Comparison of ENCODE assay signal across 10 cellular contexts in genomic region chr4:140135529-140136021, GRCh38. TPM values are rescaled to one million over a fixed set of nuclear protein-coding genes. Genes with fewer than 3 reads are reported as not detected.
DNase-seq lines count a peak whose midpoint lies in the region; ATAC-seq and TF ChIP-seq lines count a peak whose summit lies in the region.
"Had no signal": no experiment of that assay in that cellular context is flagged by ENCODE, and none has a peak within 500 bp of the region (broad histone marks: within the 10 kb centered on the region; RNA-seq: fewer than 3 reads in every experiment).

No MANE protein-coding gene starts in this region.

- H3F3A ChIP-seq in SK-N-SH (replicated peaks; ENCODE audit: insufficient read depth), result peaks cover 9% of the 10 kb centered on the region

- TF ChIP-seq CTCF in SK-N-SH (IDR thresholded peaks at IDR 0.05), result no peak

- POLR2A ChIA-PET in SK-N-SH (lab: Yijun Ruan, JAX), result interaction anchor here (0.8 to 1.5 kb wide), 8 partner anchors 11 to 249 kb away, joined by 3 to 7 read pairs (median 4); no protein-coding TSS in a partner anchor

- peak overlapping the region; percentile 26 to 99; a peak in 3 of 4 replicates for H3K27ac ChIP-seq in SK-N-SH (ENCODE audit: low read depth in 2 of 2, low read length in 1 of 2)

- H3K9ac ChIP-seq in SK-N-SH, result no peak overlapping the region

- H3K27ac Mint-ChIP-seq in activated T-cell treated with anti-CD3 and anti-CD28 coated beads, Interleukin-2, amount 50 U/mL, for 72 hours, result no peak overlapping the region
- no peak overlapping the region for H3K27ac Mint-ChIP-seq in activated CD4-positive, alpha-beta T cell treated with anti-CD3 and anti-CD28 coated beads, Interleukin-2, amount 10 ng/mL, durations not matched to agents 24 days and 14 days
- H3K27ac Mint-ChIP-seq in activated naive CD4-positive, alpha-beta T cell treated with anti-CD3 and anti-CD28 coated beads, Interleukin-2, amount 10 ng/mL, durations not matched to agents 7 days and 5 days, result no peak overlapping the region
- H3K27ac Mint-ChIP-seq: activated T-helper 1 cell treated with anti-CD3 and anti-CD28 coated beads, Interleukin-12 subunit alpha, Interleukin-12 subunit beta, Interleukin-2, Interleukin-4 antibody, amounts not matched to agents 30 ng/mL and 10 ng/mL and 1 ng/mL, durations not matched to agents 14 hours and 24 hours and 36 hours; stimulated activated naive B cell treated with anti-CD40 and anti-IgM and Interleukin-4, amounts not matched to agents 10 μg/mL and 1 μg/mL and 100 μg/mL, for 72 hours had no signal

- ATAC-seq in Right ventricle myocardium inferior (peak; percentile 69), GM18858 (IDR thresholded peaks at IDR 0.05; ENCODE audit: unreplicated experiment) (no peak)
- ATAC-seq in activated T-cell treated with anti-CD3 and anti-CD28 coated beads, Interleukin-2, amount 50 U/mL, for 72 hours (replicated peaks in 1 of 2), result no peak
- ATAC-seq: stimulated activated naive B cell treated with anti-CD40 and anti-IgM and Interleukin-4, amounts not matched to agents 10 μg/mL and 1 μg/mL and 100 μg/mL, for 72 hours had no signal

- TF ChIP-seq EP300 in SK-N-SH (IDR thresholded peaks at IDR 0.05; ENCODE audit: borderline replicate concordance in 1 of 2, low read depth in 1 of 2, low read length in 1 of 2), result peak in 1 of 2 experiments; percentile 83; a peak in 1 of 4 replicates

- H3K9me3 Mint-ChIP-seq in activated T-cell treated with anti-CD3 and anti-CD28 coated beads, Interleukin-2, amount 50 U/mL, for 72 hours, result no peaks in the 10 kb centered on the region
- H3K9me3 Mint-ChIP-seq in activated CD4-positive, alpha-beta T cell treated with anti-CD3 and anti-CD28 coated beads, Interleukin-2, amount 10 ng/mL, durations not matched to agents 24 days and 14 days, result peaks cover 5% of the 10 kb centered on the region
- no peaks in the 10 kb centered on the region for H3K9me3 Mint-ChIP-seq in activated naive CD4-positive, alpha-beta T cell treated with anti-CD3 and anti-CD28 coated beads, Interleukin-2, amount 10 ng/mL, durations not matched to agents 7 days and 5 days
- H3K9me3 Mint-ChIP-seq: activated T-helper 1 cell treated with anti-CD3 and anti-CD28 coated beads, Interleukin-12 subunit alpha, Interleukin-12 subunit beta, Interleukin-2, Interleukin-4 antibody, amounts not matched to agents 30 ng/mL and 10 ng/mL and 1 ng/mL, durations not matched to agents 14 hours and 24 hours and 36 hours; stimulated activated naive B cell treated with anti-CD40 and anti-IgM and Interleukin-4, amounts not matched to agents 10 μg/mL and 1 μg/mL and 100 μg/mL, for 72 hours had no signal

- H3K4me1 Mint-ChIP-seq in activated T-cell treated with anti-CD3 and anti-CD28 coated beads, Interleukin-2, amount 50 U/mL, for 72 hours (ENCODE audit: low read depth), result peaks cover 48% of the 10 kb centered on the region
- peaks cover 17% of the 10 kb centered on the region for H3K4me1 Mint-ChIP-seq in activated CD4-positive, alpha-beta T cell treated with anti-CD3 and anti-CD28 coated beads, Interleukin-2, amount 10 ng/mL, durations not matched to agents 24 days and 14 days
- H3K4me1 Mint-ChIP-seq in activated naive CD4-positive, alpha-beta T cell treated with anti-CD3 and anti-CD28 coated beads, Interleukin-2, amount 10 ng/mL, durations not matched to agents 7 days and 5 days, result peaks cover 11% of the 10 kb centered on the region

- peaks cover 0 to 3% of the 10 kb centered on the region in 2 donors for H3K36me3 Mint-ChIP-seq in activated T-cell treated with anti-CD3 and anti-CD28 coated beads, Interleukin-2, amount 50 U/mL, for 72 hours (ENCODE audit: insufficient read depth in 2 of 2)
- no peaks in the 10 kb centered on the region for H3K36me3 Mint-ChIP-seq in activated CD4-positive, alpha-beta T cell treated with anti-CD3 and anti-CD28 coated beads, Interleukin-2, amount 10 ng/mL, durations not matched to agents 24 days and 14 days (ENCODE audit: low read depth)
- H3K36me3 Mint-ChIP-seq in activated naive CD4-positive, alpha-beta T cell treated with anti-CD3 and anti-CD28 coated beads, Interleukin-2, amount 10 ng/mL, durations not matched to agents 7 days and 5 days, result no peaks in the 10 kb centered on the region
- H3K36me3 Mint-ChIP-seq: stimulated activated naive B cell treated with anti-CD40 and anti-IgM and Interleukin-4, amounts not matched to agents 10 μg/mL and 1 μg/mL and 100 μg/mL, for 72 hours had no signal

- H3K9me3 ChIP-seq in SK-N-SH, result no peaks in the 10 kb centered on the region

- CTCF ChIA-PET in SK-N-SH (lab: Yijun Ruan, JAX), result interaction anchor here (0.8 to 1.6 kb wide), 7 partner anchors 9 to 195 kb away, joined by 3 to 6 read pairs (median 3); no protein-coding TSS in a partner anchor
- CTCF ChIA-PET in activated naive CD4-positive, alpha-beta T cell treated with anti-CD3 and anti-CD28 coated beads, Interleukin-2, amount 10 ng/mL, durations not matched to agents 7 days and 5 days (lab: Charles Lee), result no interaction called here

- peaks cover 21 to 45% of the 10 kb centered on the region in 2 experiments for H3K4me1 ChIP-seq in SK-N-SH (ENCODE audit: control insufficient read depth in 1 of 2, insufficient read depth in 2 of 2, low read depth in 1 of 2, low read length in 1 of 2)

- H4K20me1 ChIP-seq in SK-N-SH (ENCODE audit: insufficient read depth), result no peaks in the 10 kb centered on the region

- peak overlapping the region; percentile 52 for H3K4me2 ChIP-seq in SK-N-SH

- peak; percentile 79 for DNase-seq in Right ventricle myocardium inferior (ENCODE audit: missing footprints)
- DNase-seq in cardiac septum (ENCODE audit: low spot score), result no peak
- DNase-seq in SK-N-SH, result peak; percentile 84
- peak in 36 of 51 donors; percentile 3 to 69 (median 24) for DNase-seq in hypothalamus (lab: John Stamatoyannopoulos, UW)
- DNase-seq in activated T-cell treated with anti-CD3 and anti-CD28 coated beads, Interleukin-2, amount 50 U/mL, for 72 hours, result no peak
- DNase-seq in activated CD4-positive, alpha-beta T cell treated with anti-CD3 and anti-CD28 coated beads, Interleukin-2, amount 10 ng/mL, durations not matched to agents 24 days and 14 days, result no peak
- DNase-seq in activated naive CD4-positive, alpha-beta T cell treated with anti-CD3 and anti-CD28 coated beads, Interleukin-2, amount 10 ng/mL, durations not matched to agents 7 days and 5 days, result no peak
- DNase-seq: stimulated activated naive B cell treated with anti-CD40 and anti-IgM and Interleukin-4, amounts not matched to agents 10 μg/mL and 1 μg/mL and 100 μg/mL, for 72 hours had no signal

- H3K79me2 ChIP-seq in SK-N-SH (ENCODE audit: insufficient read depth), result peaks cover 12% of the 10 kb centered on the region

- H3K9me2 ChIP-seq in SK-N-SH, result no peaks in the 10 kb centered on the region

- H3K36me3 ChIP-seq in SK-N-SH (replicated peaks in 1 of 2; ENCODE audit: control insufficient read depth in 1 of 2, insufficient read depth in 2 of 2, low read length in 1 of 2), result no peaks in the 10 kb centered on the region

- no peak overlapping the region for H3K4me3 Mint-ChIP-seq in activated T-cell treated with anti-CD3 and anti-CD28 coated beads, Interleukin-2, amount 50 U/mL, for 72 hours
- no peak overlapping the region for H3K4me3 Mint-ChIP-seq in activated CD4-positive, alpha-beta T cell treated with anti-CD3 and anti-CD28 coated beads, Interleukin-2, amount 10 ng/mL, durations not matched to agents 24 days and 14 days
- no peak overlapping the region for H3K4me3 Mint-ChIP-seq in activated naive CD4-positive, alpha-beta T cell treated with anti-CD3 and anti-CD28 coated beads, Interleukin-2, amount 10 ng/mL, durations not matched to agents 7 days and 5 days
- H3K4me3 Mint-ChIP-seq: activated T-helper 1 cell treated with anti-CD3 and anti-CD28 coated beads, Interleukin-12 subunit alpha, Interleukin-12 subunit beta, Interleukin-2, Interleukin-4 antibody, amounts not matched to agents 30 ng/mL and 10 ng/mL and 1 ng/mL, durations not matched to agents 14 hours and 24 hours and 36 hours; stimulated activated naive B cell treated with anti-CD40 and anti-IgM and Interleukin-4, amounts not matched to agents 10 μg/mL and 1 μg/mL and 100 μg/mL, for 72 hours had no signal

- WGBS in SK-N-SH (ENCODE audit: low lambda C conversion rate), result 25% methylated on average over 7 of the region's 7 CpGs

- TF ChIP-seq RAD21 in SK-N-SH (IDR thresholded peaks at IDR 0.05; ENCODE audit: low read length), result peak; percentile 33

- peak overlapping the region; percentile 26; the same call in 1 of the 2 replicates for H2AFZ ChIP-seq in SK-N-SH (ENCODE audit: low read depth)

- intact Hi-C loops in Right ventricle myocardium inferior (cut with DNase I), result no loop called here
- intact Hi-C loops in cardiac septum (cut with DNase I), result no loop called here
- intact Hi-C loops in activated CD4-positive, alpha-beta T cell treated with anti-CD3 and anti-CD28 coated beads, Interleukin-2, amount 10 ng/mL, durations not matched to agents 24 days and 14 days (cut with micrococcal nuclease), result no loop called here

- no peaks in the 10 kb centered on the region for H3K27me3 ChIP-seq in SK-N-SH (ENCODE audit: insufficient read depth)

- peaks cover 7% of the 10 kb centered on the region for H3K27me3 Mint-ChIP-seq in activated T-cell treated with anti-CD3 and anti-CD28 coated beads, Interleukin-2, amount 50 U/mL, for 72 hours (ENCODE audit: low read depth)
- peaks cover 48% of the 10 kb centered on the region for H3K27me3 Mint-ChIP-seq in activated CD4-positive, alpha-beta T cell treated with anti-CD3 and anti-CD28 coated beads, Interleukin-2, amount 10 ng/mL, durations not matched to agents 24 days and 14 days
- H3K27me3 Mint-ChIP-seq in activated naive CD4-positive, alpha-beta T cell treated with anti-CD3 and anti-CD28 coated beads, Interleukin-2, amount 10 ng/mL, durations not matched to agents 7 days and 5 days, result peaks cover 36% of the 10 kb centered on the region

- H3K4me3 ChIP-seq in SK-N-SH (ENCODE audit: low read depth in 2 of 2, low read length in 1 of 2), result peak overlapping the region in 1 of 2 experiments; percentile 17; a peak in 1 of 4 replicates

TF ChIP-seq in SK-N-SH, 30 proteins besides CTCF, POLR2A, EP300 and RAD21 (continues in another document):
- TF ChIP-seq POLR2AphosphoS5 (IDR thresholded peaks at IDR 0.05; ENCODE audit: low read depth, low read length) (0 out of 2 replicates have a peak, but pooled peaks have one; percentile 46), MXI1 (IDR thresholded peaks at IDR 0.05; ENCODE audit: low read depth, low read length) (peak; percentile 96), JUND (IDR thresholded peaks at IDR 0.05) (no peak), NFIC (IDR thresholded peaks at IDR 0.05; ENCODE audit: borderline replicate concordance) (peak; percentile 89), EZH2phosphoT487 (IDR thresholded peaks at IDR 0.05; ENCODE audit: borderline replicate concordance, low read depth) (no peak), CHD2 (IDR thresholded peaks at IDR 0.05; ENCODE audit: low read length, partially characterized antibody) (peak; percentile 69)

RNA-seq across cellular contexts. Expression of gene MAML3, which starts 18.4 kb away (rescaled TPM):
- 2.3 TPM for total RNA-seq in Right ventricle myocardium inferior
- total RNA-seq in cardiac septum, result 4.1 TPM
- 5.3 and 5.6 TPM in 2 replicates for polyA plus RNA-seq in SK-N-SH (2012; rRNA removed)
- 4.8 and 5.8 TPM in 2 replicates for polyA plus RNA-seq in SK-N-SH (2012; cell fraction: cytosol; rRNA removed)
- polyA plus RNA-seq in SK-N-SH (2012; cell fraction: nucleus; rRNA removed), result 3.7 and 5.2 TPM in 2 replicates
- 1 to 10 TPM; 5.3 to 5.5 TPM for total RNA-seq in activated T-cell treated with anti-CD3 and anti-CD28 coated beads, Interleukin-2, amount 50 U/mL, for 72 hours
- total RNA-seq in activated CD4-positive, alpha-beta T cell treated with anti-CD3 and anti-CD28 coated beads, Interleukin-2, amount 10 ng/mL, durations not matched to agents 24 days and 14 days, result 0.52 and 0.54 TPM in 2 replicates

Comparison
In these comparisons a context has a peak if more than half of its experiments do, and no peak if none do; other contexts are left out.
1. DNase-seq: peak in Right ventricle myocardium inferior (single experiment), SK-N-SH (single experiment) and hypothalamus (36 of 51); none in cardiac septum (single experiment), activated T-cell treated with anti-CD3 and anti-CD28 coated beads, Interleukin-2, amount 50 U/mL, for 72 hours (0 of 2), activated CD4-positive, alpha-beta T cell treated with anti-CD3 and anti-CD28 coated beads, Interleukin-2, amount 10 ng/mL, durations not matched to agents 24 days and 14 days (single experiment) and activated naive CD4-positive, alpha-beta T cell treated with anti-CD3 and anti-CD28 coated beads, Interleukin-2, amount 10 ng/mL, durations not matched to agents 7 days and 5 days (single experiment).